ENCODE assay signal across 10 cellular contexts in the genomic region with DNA sequence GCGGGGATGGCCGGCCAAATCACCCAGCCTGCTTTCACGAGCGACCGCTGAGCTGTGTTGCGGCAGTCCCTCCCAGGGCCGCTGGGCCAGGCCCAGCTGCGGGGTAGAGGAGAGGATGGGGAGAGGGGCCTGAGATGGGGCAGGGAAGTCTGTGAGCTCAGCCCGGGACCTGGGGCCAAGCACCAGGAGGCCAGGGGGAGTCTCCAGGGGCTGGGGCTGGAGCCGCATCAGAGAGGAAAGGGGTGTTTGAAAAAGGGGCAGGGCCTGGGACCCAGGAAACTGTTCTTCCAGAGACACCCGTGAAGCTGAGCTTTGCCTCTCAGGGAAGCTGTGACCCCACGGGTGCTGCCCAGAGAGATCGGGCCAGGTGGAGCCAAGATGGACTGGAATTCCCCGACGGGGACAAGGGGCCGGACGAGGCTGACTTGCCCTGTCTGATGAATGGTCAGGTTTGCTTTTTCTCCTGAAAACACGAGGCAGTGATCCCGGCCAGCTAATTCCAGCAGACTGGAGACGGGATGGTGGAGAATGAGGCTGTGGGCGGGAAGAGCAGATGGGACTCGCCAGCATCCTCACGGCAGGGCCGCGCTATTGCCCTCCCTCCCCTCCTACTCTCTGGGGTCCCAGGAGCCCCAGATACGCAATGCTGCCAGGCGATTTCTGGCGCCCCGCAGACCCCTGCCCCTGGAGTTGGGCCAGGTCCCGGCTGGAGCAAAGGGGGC. TPM values are rescaled to one million over a fixed set of nuclear protein-coding genes. Genes with fewer than 3 reads are reported as not detected.
DNase-seq lines count a peak whose midpoint lies in the region; ATAC-seq and TF ChIP-seq lines count a peak whose summit lies in the region.
"Had no signal": no experiment of that assay in that cellular context is flagged by ENCODE, and none has a peak within 500 bp of the region (broad histone marks: within the 10 kb centered on the region; RNA-seq: fewer than 3 reads in every experiment).

No MANE protein-coding gene starts in this region.

- H3K27ac ChIP-seq in layer of hippocampus (ENCODE audit: low read depth, low read length) (peak overlapping the region; percentile 81), substantia nigra (ENCODE audit: low read depth, low read length, poor library complexity, severe bottlenecking) (peak overlapping the region; percentile 58)

- H3K9me3 Mint-ChIP-seq in brain, result peaks cover 0 to 7% (median 0%) of the 10 kb centered on the region in 5 experiments
- H3K9me3 Mint-ChIP-seq: naive B cell had no signal

- peak overlapping the region; percentile 11 to 95 (median 85) for H3K27ac Mint-ChIP-seq in brain
- no peak overlapping the region for H3K27ac Mint-ChIP-seq in T-helper 17 cell

- H3K27me3 Mint-ChIP-seq in brain, result no peaks in the 10 kb centered on the region
- peaks cover 36% of the 10 kb centered on the region for H3K27me3 Mint-ChIP-seq in T-helper 17 cell

- DNase-seq in HK-2 (ENCODE audit: unreplicated experiment) (peak; percentile 78), substantia nigra (lab: John Stamatoyannopoulos, UW) (peak in 4 of 49 donors; percentile 19 to 57 (median 36)), T-helper 17 cell (no peak), OCI-M1 (lab: John Stamatoyannopoulos, UW) (no peak)
- no peak for DNase-seq in effector CD4-positive, alpha-beta T cell
- DNase-seq: naive B cell, NCI-H187 treated with DMSO at 0.1 percent for 48 hours had no signal

- H3K4me1 Mint-ChIP-seq in brain (peaks cover 54% of the 10 kb centered on the region), T-helper 17 cell (peaks cover 6% of the 10 kb centered on the region)

- no peak for TF ChIP-seq CTCF in brain (conservative IDR thresholded peaks at IDR 0.05)

- no peaks in the 10 kb centered on the region for H3K27me3 ChIP-seq in layer of hippocampus (ENCODE audit: control insufficient read depth, insufficient read depth, low read length)

- no peaks in the 10 kb centered on the region for H3K9me3 ChIP-seq in T-helper 17 cell (ENCODE audit: control insufficient read depth, low read length, poor library complexity, severe bottlenecking)

- H3K4me3 Mint-ChIP-seq in brain (peak overlapping the region in 2 of 5 experiments; percentile 6 to 25), T-helper 17 cell (no peak overlapping the region)
- H3K4me3 Mint-ChIP-seq: naive B cell had no signal

- H3K36me3 Mint-ChIP-seq in brain (no peaks in the 10 kb centered on the region), T-helper 17 cell (ENCODE audit: low read depth) (no peaks in the 10 kb centered on the region)
- H3K36me3 Mint-ChIP-seq: naive B cell had no signal

- ATAC-seq in T-helper 17 cell (no peak), GM18909 (IDR thresholded peaks at IDR 0.05; ENCODE audit: poor library complexity, unreplicated experiment) (no peak)

RNA-seq across cellular contexts. Expression of a gene that starts 40.3 kb away (rescaled TPM):
- 31.5 TPM for polyA plus RNA-seq in brain (ENCODE audit: insufficient read depth, low read depth, low replicate concordance)
- 10 to 100 TPM in 1 of 2 donors, 1 to 10 TPM in 1; 5.4 to 17.1 TPM for total RNA-seq in T-helper 17 cell
